In the genomic region with DNA sequence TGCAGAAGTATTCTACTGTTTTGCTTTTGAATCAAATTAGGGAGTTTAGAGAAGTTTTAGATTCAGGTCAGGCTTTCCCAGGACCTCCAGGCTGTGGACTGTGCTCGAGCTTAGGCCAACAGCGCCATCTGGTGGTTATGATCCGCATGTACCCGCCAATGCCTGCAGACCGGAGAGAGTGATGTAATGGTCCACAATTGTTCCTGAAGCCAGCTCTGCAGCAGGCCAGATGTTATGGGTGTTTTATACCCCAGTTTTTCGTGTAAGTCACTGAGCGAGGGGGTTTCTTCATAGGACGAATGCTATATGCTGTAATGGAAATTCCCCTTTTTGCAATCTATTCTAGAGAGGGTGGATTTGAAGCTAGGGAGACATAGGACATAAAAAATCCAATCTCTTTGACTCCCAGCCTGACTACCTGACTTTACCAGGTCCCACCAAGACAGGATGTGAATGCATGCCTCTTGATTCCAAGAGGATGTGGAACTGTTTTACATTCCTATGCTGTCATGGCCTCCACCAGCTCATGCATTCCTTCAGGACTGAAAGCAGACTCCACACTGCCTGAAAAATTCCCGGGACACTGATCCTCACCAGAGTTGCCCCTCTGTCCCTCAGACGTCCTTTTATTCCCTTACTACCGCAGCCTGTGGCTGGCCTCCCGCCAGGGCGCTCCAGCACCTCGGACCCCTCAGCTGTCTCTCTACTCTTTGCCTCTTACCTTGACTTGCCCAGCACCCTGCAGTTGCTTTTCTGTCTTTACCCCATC, we compare ENCODE assay signal across 8 cellular contexts. TPM values are rescaled to one million over a fixed set of nuclear protein-coding genes. Genes with fewer than 3 reads are reported as not detected.
DNase-seq lines count a peak whose midpoint lies in the region; ATAC-seq lines count a peak whose summit lies in the region.

No MANE protein-coding gene starts in this region.

- H3K4me3 ChIP-seq in Jurkat, Clone E6-1 (ENCODE audit: low read length) = no peak overlapping the region

- peak; percentile 92 for ATAC-seq in GM21717 (IDR thresholded peaks at IDR 0.05; ENCODE audit: unreplicated experiment)

- DNase-seq in EH (ENCODE audit: low read depth) (peak; percentile 75), SHP77 (lab: John Stamatoyannopoulos, UW) (peak; percentile 48 to 64), globus pallidus (ENCODE audit: low spot score) (peak; percentile 84), non-pigmented ciliary epithelial cell (ENCODE audit: low read depth) (peak; percentile 41), superior temporal gyrus (ENCODE audit: extremely low spot score) (peak; percentile 97)
- DNase-seq in Jurkat, Clone E6-1 (ENCODE audit: low read depth, low spot score) = peak; percentile 61
- DNase-seq in activated naive CD4-positive, alpha-beta T cell treated with Interleukin-2 at 50 U/mL for 16 hours = peak; percentile 80

RNA-seq across cellular contexts. Expression of gene LY86, which starts 41.2 kb away (rescaled TPM):
- not detected for polyA plus RNA-seq in Jurkat, Clone E6-1 (2012; ENCODE audit: insufficient read depth, insufficient read length)

Comparison
In these comparisons a context has a peak if more than half of its experiments do, and no peak if none do; other contexts are left out.
1. DNase-seq: peak in every context shown above with its lines; median percentile 97 in superior temporal gyrus; 84 in globus pallidus; 80 in activated naive CD4-positive, alpha-beta T cell treated with Interleukin-2 at 50 U/mL for 16 hours; 75 in EH; 61 in Jurkat, Clone E6-1; 56 in SHP77; 41 in non-pigmented ciliary epithelial cell.